Comparison of ENCODE assay signal across 1 cellular context in genomic region chr5:180860887-180861822, GRCh38.
TF ChIP-seq lines count a peak whose summit lies in the region.

TSS of gene ZFP62 (minus strand) at chr5:180861276. CDS start at chr5:180861219, 57 bp downstream.

TF ChIP-seq in HepG2, 621 proteins besides CTCF, POLR2A, EP300 and RAD21 (continued from another document and continues in another):
- no peak for TF ChIP-seq ZNF646 (CRISPR knock-in tag; IDR thresholded peaks at IDR 0.05)
- TF ChIP-seq DMTF1 (CRISPR knock-in tag; IDR thresholded peaks at IDR 0.05), result no peak
- TF ChIP-seq YY1 (IDR thresholded peaks at IDR 0.05; ENCODE audit: insufficient read depth, insufficient replicate concordance, low read depth, low read length), result peak; percentile 74
- no peak for TF ChIP-seq ZXDC (CRISPR knock-in tag; IDR thresholded peaks at IDR 0.05)
- peak; percentile 21; the same call in 1 of the 2 replicates for TF ChIP-seq IKZF5 (CRISPR knock-in tag; IDR thresholded peaks at IDR 0.05)
- 0 out of 2 replicates have a peak, but pooled peaks have one; percentile 72 for TF ChIP-seq ZNF33B (CRISPR knock-in tag; IDR thresholded peaks at IDR 0.05)
- TF ChIP-seq E2F1 (CRISPR knock-in tag; IDR thresholded peaks at IDR 0.05), result peak; percentile 84
- no peak for TF ChIP-seq SRSF1 (optimal IDR thresholded peaks at IDR 0.05; ENCODE audit: low read depth, low read length)
- TF ChIP-seq ZNF354B (CRISPR knock-in tag; IDR thresholded peaks at IDR 0.05), result 0 out of 2 replicates have a peak, but pooled peaks have one; percentile 47
- no peak for TF ChIP-seq NBN (conservative IDR thresholded peaks at IDR 0.05)
- TF ChIP-seq FOXC1 (CRISPR knock-in tag; IDR thresholded peaks at IDR 0.05; ENCODE audit: borderline replicate concordance), result peak; percentile 60; the same call in 1 of the 2 replicates
- TF ChIP-seq IRX3 (CRISPR knock-in tag; IDR thresholded peaks at IDR 0.05; ENCODE audit: borderline replicate concordance, low read depth), result 0 out of 2 replicates have a peak, but pooled peaks have one; percentile 33
- TF ChIP-seq ZNF790 (CRISPR knock-in tag; IDR thresholded peaks at IDR 0.05; ENCODE audit: borderline replicate concordance), result peak; percentile 83; the same call in 1 of the 2 replicates
- TF ChIP-seq SP5 (CRISPR knock-in tag; IDR thresholded peaks at IDR 0.05; ENCODE audit: borderline replicate concordance, low read depth), result no peak; the same call in 1 of the 2 replicates
- no peak for TF ChIP-seq CREM (IDR thresholded peaks at IDR 0.05)
- no peak for TF ChIP-seq CREM (CRISPR knock-in tag; IDR thresholded peaks at IDR 0.05)
- TF ChIP-seq KDM3A (CRISPR knock-in tag; IDR thresholded peaks at IDR 0.05; ENCODE audit: low read depth), result no peak
- TF ChIP-seq ZSCAN30 (CRISPR knock-in tag; IDR thresholded peaks at IDR 0.05), result 0 out of 2 replicates have a peak, but pooled peaks have one; percentile 72
- peak; percentile 15; the same call in 1 of the 2 replicates for TF ChIP-seq ATF7-NPFF (CRISPR knock-in tag; IDR thresholded peaks at IDR 0.05; ENCODE audit: low read depth)
- TF ChIP-seq NONO (IDR thresholded peaks at IDR 0.05), result no peak
- TF ChIP-seq NONO (CRISPR knock-in tag; conservative IDR thresholded peaks at IDR 0.05), result peak; percentile 87
- peak; percentile 87 for TF ChIP-seq PHF20 (CRISPR knock-in tag; IDR thresholded peaks at IDR 0.05)
- no peak for TF ChIP-seq ATF7 (IDR thresholded peaks at IDR 0.05)
- 0 out of 2 replicates have a peak, but pooled peaks have one; percentile 19 for TF ChIP-seq ATF7 (CRISPR knock-in tag; IDR thresholded peaks at IDR 0.05)
- TF ChIP-seq ETS1 (CRISPR knock-in tag; IDR thresholded peaks at IDR 0.05), result no peak
- TF ChIP-seq MAZ (IDR thresholded peaks at IDR 0.05; ENCODE audit: borderline replicate concordance, low read depth, low read length), result peak; percentile 55; the same call in 1 of the 2 replicates
- 0 out of 2 replicates have a peak, but pooled peaks have one; percentile 18 for TF ChIP-seq MAZ (CRISPR knock-in tag; IDR thresholded peaks at IDR 0.05; ENCODE audit: low read depth)
- no peak for TF ChIP-seq ZNF670 (CRISPR knock-in tag; IDR thresholded peaks at IDR 0.05; ENCODE audit: borderline replicate concordance)
- no peak for TF ChIP-seq ZNF30 (CRISPR knock-in tag; IDR thresholded peaks at IDR 0.05)
- no peak for TF ChIP-seq HOXA7 (CRISPR knock-in tag; IDR thresholded peaks at IDR 0.05)
- TF ChIP-seq NCOR1 (IDR thresholded peaks at IDR 0.05; ENCODE audit: borderline replicate concordance, low read length), result no peak
- no peak for TF ChIP-seq JUN (CRISPR knock-in tag; IDR thresholded peaks at IDR 0.05)
- TF ChIP-seq ZBTB46 (CRISPR knock-in tag; IDR thresholded peaks at IDR 0.05; ENCODE audit: borderline replicate concordance), result no peak
- TF ChIP-seq SRSF9 (IDR thresholded peaks at IDR 0.05; ENCODE audit: borderline replicate concordance, insufficient read depth, low read depth, low read length, poor library complexity, severe bottlenecking), result no peak
- peak; percentile 82 for TF ChIP-seq ASH2L (IDR thresholded peaks at IDR 0.05; ENCODE audit: insufficient read length, low read depth, low read length)
- TF ChIP-seq POGZ (CRISPR knock-in tag; IDR thresholded peaks at IDR 0.05), result peak; percentile 57
- no peak for TF ChIP-seq MBNL3 (CRISPR knock-in tag; conservative IDR thresholded peaks at IDR 0.05)
- TF ChIP-seq ZNF780A (CRISPR knock-in tag; IDR thresholded peaks at IDR 0.05), result no peak
- TF ChIP-seq STAT5B (CRISPR knock-in tag; IDR thresholded peaks at IDR 0.05), result no peak
- peak; percentile 67 for TF ChIP-seq ZBTB10 (CRISPR knock-in tag; IDR thresholded peaks at IDR 0.05; ENCODE audit: borderline replicate concordance)
- TF ChIP-seq GTF2F1 (IDR thresholded peaks at IDR 0.05; ENCODE audit: low read length), result no peak
- TF ChIP-seq MEF2D (CRISPR knock-in tag; IDR thresholded peaks at IDR 0.05), result no peak
- 0 out of 2 replicates have a peak, but pooled peaks have one; percentile 48 for TF ChIP-seq ZNF746 (CRISPR knock-in tag; IDR thresholded peaks at IDR 0.05)
